Comparison of ENCODE assay signal across 24 cellular contexts in genomic region chr6:129617986-129618385, GRCh38.
"Had no signal": no experiment of that assay in that cellular context is flagged by ENCODE, and none has a peak within 500 bp of the region (broad histone marks: within the 10 kb centered on the region; RNA-seq: fewer than 3 reads in every experiment).

No MANE protein-coding gene starts in this region.

- H3K4me1 Mint-ChIP-seq: activated B cell treated with CpG ODN at 0.5 μM for 24 hours; activated naive CD8-positive, alpha-beta T cell treated with anti-CD3 and anti-CD28 coated beads for 36 hours; neural crest cell had no signal

- H3K9ac ChIP-seq: parathyroid adenoma had no signal

- ATAC-seq: left colon; naive thymus-derived CD8-positive, alpha-beta T cell; psoas muscle; stimulated activated naive B cell treated with anti-CD40 and anti-IgM and Interleukin-4, amounts not matched to agents 10 μg/mL and 1 μg/mL and 100 μg/mL, for 72 hours; upper lobe of right lung had no signal

- DNase-seq: activated B cell treated with CpG ODN at 0.5 μM for 24 hours; activated effector memory CD4-positive, alpha-beta T cell treated with anti-CD3 and anti-CD28 coated beads, Interleukin-2, amount 50 U/mL, for 16 hours; activated naive CD4-positive, alpha-beta T cell treated with anti-CD3 and anti-CD28 coated beads for 36 hours; activated naive CD8-positive, alpha-beta T cell treated with anti-CD3 and anti-CD28 coated beads for 36 hours; caudate nucleus; endodermal cell; left colon; naive thymus-derived CD8-positive, alpha-beta T cell; nucleus accumbens; psoas muscle; stimulated activated CD4-positive, alpha-beta T cell treated with anti-CD3 and anti-CD28 coated beads, Interleukin-15, amount 100 ng/mL, for 24 hours; stimulated activated CD4-positive, alpha-beta T cell treated with anti-CD3 and anti-CD28 coated beads, Interleukin-2, amount 100 ng/mL, for 24 hours; stimulated activated naive B cell treated with anti-CD40 and anti-IgM and Interleukin-4, amounts not matched to agents 10 μg/mL and 1 μg/mL and 100 μg/mL, for 72 hours; stomach; T-helper 1 cell; tibial artery; upper lobe of right lung had no signal

- H3K27ac ChIP-seq: ascending aorta, esophagus muscularis mucosa, parathyroid adenoma, psoas muscle, right atrium auricular region, stomach, tibial artery, upper lobe of right lung had no signal

- H3K27ac Mint-ChIP-seq: activated B cell treated with CpG ODN at 0.5 μM for 24 hours; activated naive CD4-positive, alpha-beta T cell treated with anti-CD3 and anti-CD28 coated beads for 36 hours; activated naive CD8-positive, alpha-beta T cell treated with anti-CD3 and anti-CD28 coated beads for 36 hours; endodermal cell; mesothelial cell of epicardium; naive thymus-derived CD8-positive, alpha-beta T cell; stimulated activated naive B cell treated with anti-CD40 and anti-IgM and Interleukin-4, amounts not matched to agents 10 μg/mL and 1 μg/mL and 100 μg/mL, for 72 hours; T-helper 2 cell treated with Interferon-gamma antibody and Interleukin-4, amounts not matched to agents 5 μg/mL and 100 μg/mL, for 36 hours had no signal

- H3K36me3 Mint-ChIP-seq: activated naive CD8-positive, alpha-beta T cell treated with anti-CD3 and anti-CD28 coated beads for 36 hours; naive thymus-derived CD8-positive, alpha-beta T cell had no signal

- H3K27me3 ChIP-seq: ascending aorta, esophagus muscularis mucosa, right atrium auricular region, stomach, tibial artery, upper lobe of right lung had no signal

- H3K9me3 ChIP-seq: ascending aorta, esophagus muscularis mucosa, psoas muscle, right atrium auricular region, stomach, tibial artery, upper lobe of right lung had no signal

- H3K4me3 Mint-ChIP-seq: activated B cell treated with CpG ODN at 0.5 μM for 24 hours; activated naive CD4-positive, alpha-beta T cell treated with anti-CD3 and anti-CD28 coated beads for 36 hours; activated naive CD8-positive, alpha-beta T cell treated with anti-CD3 and anti-CD28 coated beads for 36 hours; endodermal cell; mesothelial cell of epicardium; naive thymus-derived CD8-positive, alpha-beta T cell; neural crest cell; stimulated activated naive B cell treated with anti-CD40 and anti-IgM and Interleukin-4, amounts not matched to agents 10 μg/mL and 1 μg/mL and 100 μg/mL, for 72 hours; T-helper 2 cell treated with Interferon-gamma antibody and Interleukin-4, amounts not matched to agents 5 μg/mL and 100 μg/mL, for 36 hours had no signal

- H3K27me3 Mint-ChIP-seq: activated B cell treated with CpG ODN at 0.5 μM for 24 hours; activated naive CD8-positive, alpha-beta T cell treated with anti-CD3 and anti-CD28 coated beads for 36 hours; naive thymus-derived CD8-positive, alpha-beta T cell; stimulated activated naive B cell treated with anti-CD40 and anti-IgM and Interleukin-4, amounts not matched to agents 10 μg/mL and 1 μg/mL and 100 μg/mL, for 72 hours had no signal

- H3K9me3 Mint-ChIP-seq: activated B cell treated with CpG ODN at 0.5 μM for 24 hours; activated naive CD4-positive, alpha-beta T cell treated with anti-CD3 and anti-CD28 coated beads for 36 hours; naive thymus-derived CD8-positive, alpha-beta T cell; neural crest cell; stimulated activated naive B cell treated with anti-CD40 and anti-IgM and Interleukin-4, amounts not matched to agents 10 μg/mL and 1 μg/mL and 100 μg/mL, for 72 hours; T-helper 2 cell treated with Interferon-gamma antibody and Interleukin-4, amounts not matched to agents 5 μg/mL and 100 μg/mL, for 36 hours had no signal

- H3K79me2 ChIP-seq: parathyroid adenoma had no signal

- H3K36me3 ChIP-seq: ascending aorta, esophagus muscularis mucosa, right atrium auricular region, tibial artery had no signal

- H3K4me1 ChIP-seq: ascending aorta, esophagus muscularis mucosa, parathyroid adenoma, psoas muscle, right atrium auricular region, stomach, tibial artery, upper lobe of right lung had no signal

- H2AFZ ChIP-seq: parathyroid adenoma had no signal

- H3K4me3 ChIP-seq: ascending aorta, esophagus muscularis mucosa, psoas muscle, right atrium auricular region, stomach, tibial artery, upper lobe of right lung had no signal
